8 cellular contexts compared by ENCODE assay signal in genomic region chr19:9309139-9309973, GRCh38. TPM values are rescaled to one million over a fixed set of nuclear protein-coding genes. Genes with fewer than 3 reads are reported as not detected.
DNase-seq lines count a peak whose midpoint lies in the region; ATAC-seq and TF ChIP-seq lines count a peak whose summit lies in the region.

TSS of gene ZNF699 (minus strand) at chr19:9309838. CDS start at chr19:9305119, 4,719 bp downstream.

- H2BK5ac ChIP-seq in IMR-90 (ENCODE audit: low read depth, low read length, poor library complexity, severe bottlenecking), result peak within 1 kb of the TSS; percentile 57

- H3K23ac ChIP-seq in IMR-90 (ENCODE audit: low read depth, low read length), result peak within 1 kb of the TSS; percentile 91

- H3K9me1 ChIP-seq in IMR-90 (ENCODE audit: insufficient read depth, low read length), result no peaks in the 10 kb centered on the region; the same call in 1 of the 2 replicates

- H3K27ac Mint-ChIP-seq in activated T-cell treated with anti-CD3 and anti-CD28 coated beads, Interleukin-2, amount 50 U/mL, for 24 hours, result peak within 1 kb of the TSS; percentile 99

- peak; percentile 89 for DNase-seq in DMS 273 treated with DMSO at 0.1 percent for 48 hours (lab: John Stamatoyannopoulos, UW)
- DNase-seq in IMR-90, result peak; percentile 96
- DNase-seq in OCI-LY7 (ENCODE audit: low spot score), result peak; percentile 99
- peak; percentile 98 for DNase-seq in activated T-cell treated with anti-CD3 and anti-CD28 coated beads, Interleukin-2, amount 50 U/mL, for 24 hours
- DNase-seq in stimulated activated CD8-positive, alpha-beta memory T cell treated with anti-CD3 and anti-CD28 coated beads, Interleukin-7, amount 100 ng/mL, for 1 hour (ENCODE audit: low read depth in 2 of 2), result peak; percentile 96

- BruUV-seq in IMR-90 (replicated peaks; lab: Mats Ljungman, UMichigan), result no TSS peak
- BruUV-seq in OCI-LY7 (replicated peaks; lab: Mats Ljungman, UMichigan), result TSS peak; percentile 75

- intact Hi-C loops in IMR-90 (cut with micrococcal nuclease) (loop anchor here (1.0 to 5.0 kb wide), 2 partner anchors 15 to 167 kb away; partner anchors contain the start of genes ZNF317 and ZNF559), OCI-LY7 (cut with micrococcal nuclease; ENCODE audit: unreplicated experiment) (loop anchor here (1.0 to 10.0 kb wide), 2 partner anchors 14 to 175 kb away; no protein-coding TSS in a partner anchor)

- H2AK9ac ChIP-seq in IMR-90 (replicated peaks; ENCODE audit: low read depth, low read length, poor library complexity), result peak within 1 kb of the TSS; percentile 81

- H3K79me1 ChIP-seq in IMR-90 (ENCODE audit: low read depth in 1 of 2, low read length in 2 of 2), result peaks cover 2 to 4% of the 10 kb centered on the region in 2 experiments; a peak in 1 of 4 replicates

- CTCF ChIA-PET in IMR-90 (lab: Yijun Ruan, JAX) (no interaction called here), OCI-LY7 (lab: Charles Lee; ENCODE audit: unreplicated experiment) (interaction anchor here (0.6 kb wide), 1 partner anchor 494 kb away, joined by 3 read pairs; no protein-coding TSS in a partner anchor)

- peak; percentile 88 for ATAC-seq in GM21529 (IDR thresholded peaks at IDR 0.05; ENCODE audit: unreplicated experiment)
- peak; percentile 92 for ATAC-seq in IMR-90 (ENCODE audit: low read depth)
- ATAC-seq in esophagus mucosa, result peak; percentile 98

- peak within 1 kb of the TSS; percentile 91 for H4K91ac ChIP-seq in IMR-90 (ENCODE audit: insufficient read depth, low read depth, low read length)

- peaks cover 17% of the 10 kb centered on the region for H3K9me3 Mint-ChIP-seq in activated T-cell treated with anti-CD3 and anti-CD28 coated beads, Interleukin-2, amount 50 U/mL, for 24 hours

- no peaks in the 10 kb centered on the region for H3K9me2 ChIP-seq in OCI-LY7 (ENCODE audit: insufficient read depth, low read length)

- H3K27me3 Mint-ChIP-seq in activated T-cell treated with anti-CD3 and anti-CD28 coated beads, Interleukin-2, amount 50 U/mL, for 24 hours, result no peaks in the 10 kb centered on the region

- H3K4me2 ChIP-seq in IMR-90 (ENCODE audit: low read depth, low read length), result peak within 1 kb of the TSS; percentile 91
- H3K4me2 ChIP-seq in OCI-LY7 (ENCODE audit: low read length), result peak within 1 kb of the TSS; percentile 68

- TF ChIP-seq RAD21 in IMR-90 (IDR thresholded peaks at IDR 0.05; ENCODE audit: low read length), result no peak

- H3K9me3 ChIP-seq in IMR-90 (ENCODE audit: control insufficient read depth, insufficient read depth, low read length) (peaks cover under 1% of the 10 kb centered on the region; the same call in 1 of the 2 replicates), OCI-LY7 (ENCODE audit: low read length) (peaks cover 6% of the 10 kb centered on the region; the same call in 1 of the 2 replicates), muscle layer of colon (ENCODE audit: low read length) (no peaks in the 10 kb centered on the region)

- peak within 1 kb of the TSS; percentile 91 for H2BK120ac ChIP-seq in IMR-90 (ENCODE audit: low read depth, low read length)

- H2AFZ ChIP-seq in IMR-90 (replicated peaks; ENCODE audit: low read length, poor library complexity) (peak within 1 kb of the TSS; percentile 99), OCI-LY7 (ENCODE audit: low read length) (peak within 1 kb of the TSS; percentile 97)

- in situ Hi-C loops in IMR-90 (cut with MboI; ENCODE audit: low sequenced_read_pairs), result no loop called here

- H3K36me3 Mint-ChIP-seq in activated T-cell treated with anti-CD3 and anti-CD28 coated beads, Interleukin-2, amount 50 U/mL, for 24 hours (ENCODE audit: low read depth), result peaks cover 44% of the 10 kb centered on the region

- peak within 1 kb of the TSS; percentile 73; the same call in 1 of the 2 replicates for H2BK20ac ChIP-seq in IMR-90 (ENCODE audit: low read depth, low read length)

- peak within 1 kb of the TSS; percentile 91 for H3K4me3 Mint-ChIP-seq in activated T-cell treated with anti-CD3 and anti-CD28 coated beads, Interleukin-2, amount 50 U/mL, for 24 hours

- H3K4me1 Mint-ChIP-seq in activated T-cell treated with anti-CD3 and anti-CD28 coated beads, Interleukin-2, amount 50 U/mL, for 24 hours (ENCODE audit: low read depth), result peaks cover 27% of the 10 kb centered on the region

- peak within 1 kb of the TSS; percentile 63 for H3K56ac ChIP-seq in IMR-90 (ENCODE audit: extremely low read depth, insufficient read depth, low read length)

- peak within 1 kb of the TSS; percentile 55 for H4K5ac ChIP-seq in IMR-90 (ENCODE audit: low read depth, low read length)

- H3K27me3 ChIP-seq in IMR-90 (ENCODE audit: control insufficient read depth, insufficient read depth, low read length) (no peaks in the 10 kb centered on the region), muscle layer of colon (ENCODE audit: control insufficient read depth in 1 of 2, insufficient read depth in 2 of 2, low read length in 2 of 2) (no peaks in the 10 kb centered on the region)

- POLR2A ChIA-PET in IMR-90 (lab: Charles Lee; ENCODE audit: unreplicated experiment) (no interaction called here), OCI-LY7 (lab: Charles Lee) (no interaction called here)

- no peak within 1 kb of the TSS for H2AK5ac ChIP-seq in IMR-90 (ENCODE audit: low read depth, low read length)

- peak within 1 kb of the TSS; percentile 78 to 92 for H4K8ac ChIP-seq in IMR-90 (ENCODE audit: low read depth in 2 of 2, low read length in 2 of 2)

- peak within 1 kb of the TSS; percentile 84 for H3K4ac ChIP-seq in IMR-90 (ENCODE audit: low read depth, low read length)

- peak within 1 kb of the TSS; percentile 53; the same call in 1 of the 3 replicates for H2BK15ac ChIP-seq in IMR-90 (ENCODE audit: low read depth, low read length)

- dilution Hi-C loops in IMR-90 (cut with HindIII; ENCODE audit: low sequenced_read_pairs, unreplicated experiment), result no loop called here

- no peaks in the 10 kb centered on the region for H4K20me1 ChIP-seq in IMR-90 (ENCODE audit: insufficient read depth, low read length)
- H4K20me1 ChIP-seq in OCI-LY7 (ENCODE audit: insufficient read depth, low read length), result no peaks in the 10 kb centered on the region

- H3K18ac ChIP-seq in IMR-90 (ENCODE audit: low read depth, low read length), result peak within 1 kb of the TSS; percentile 62

- H3K27ac ChIP-seq in IMR-90 (ENCODE audit: insufficient read depth, low read length) (peak within 1 kb of the TSS; percentile 86), OCI-LY7 (ENCODE audit: low read depth, low read length, poor library complexity, severe bottlenecking) (peak within 1 kb of the TSS; percentile 69), muscle layer of colon (ENCODE audit: low read depth, low read length) (peak within 1 kb of the TSS; percentile 83)

- peak within 1 kb of the TSS; percentile 62 for H3K14ac ChIP-seq in IMR-90 (replicated peaks; ENCODE audit: low read depth, low read length)

- H3K36me3 ChIP-seq in IMR-90 (ENCODE audit: control insufficient read depth, insufficient read depth, low read length), result peaks cover 2% of the 10 kb centered on the region
- peaks cover 5% of the 10 kb centered on the region for H3K36me3 ChIP-seq in OCI-LY7 (ENCODE audit: insufficient read depth, low read length)
- H3K36me3 ChIP-seq in muscle layer of colon (ENCODE audit: insufficient read depth, low read length), result peaks cover 7% of the 10 kb centered on the region

- TF ChIP-seq POLR2A in IMR-90 (IDR thresholded peaks at IDR 0.05; ENCODE audit: low read depth, low read length), result peak; percentile 81

- H3K79me2 ChIP-seq in OCI-LY7 (ENCODE audit: insufficient read depth, low read depth, low read length), result peaks cover 9% of the 10 kb centered on the region; the same call in 1 of the 2 replicates

- WGBS in IMR-90 (ENCODE audit: extremely low coverage in 2 of 2, insufficient read length in 1 of 2), 2 experiments, result 0% methylated on average over 15 of the region's 63 CpGs; no CpG with 5 or more reads in 1 of the 2 experiments

- no peak for TF ChIP-seq CTCF in IMR-90 (conservative IDR thresholded peaks at IDR 0.05; ENCODE audit: low read depth, low read length)
- TF ChIP-seq CTCF in OCI-LY7 (conservative IDR thresholded peaks at IDR 0.05; ENCODE audit: low read length), result no peak

- H3K4me3 ChIP-seq in IMR-90 (ENCODE audit: insufficient read depth, low read depth, low read length) (peak within 1 kb of the TSS; percentile 94), OCI-LY7 (ENCODE audit: low read depth, low read length, poor library complexity, severe bottlenecking) (peak within 1 kb of the TSS; percentile 80), muscle layer of colon (ENCODE audit: low read depth in 1 of 2, low read length in 2 of 2) (peak within 1 kb of the TSS; percentile 76 to 99)

- 0 out of 2 replicates have a peak, but pooled peaks cover 2% of the 10 kb centered on the region for H3K4me1 ChIP-seq in IMR-90 (ENCODE audit: control insufficient read depth, insufficient read depth, low read length)
- H3K4me1 ChIP-seq in OCI-LY7 (ENCODE audit: insufficient read depth, low read length, poor library complexity, severe bottlenecking), result peaks cover 12% of the 10 kb centered on the region
- peaks cover 6% of the 10 kb centered on the region for H3K4me1 ChIP-seq in muscle layer of colon (ENCODE audit: insufficient read depth, low read length)

- H3K9ac ChIP-seq in IMR-90 (ENCODE audit: low read depth, low read length) (peak within 1 kb of the TSS; percentile 80), muscle layer of colon (ENCODE audit: low read length) (peak within 1 kb of the TSS; percentile 82)

TF ChIP-seq in IMR-90, 13 proteins besides CTCF, POLR2A, EP300 and RAD21:
- TF ChIP-seq MXI1 (IDR thresholded peaks at IDR 0.05; ENCODE audit: borderline replicate concordance, low read depth, low read length) (peak; percentile 46; the same call in 1 of the 2 replicates), USF2 (IDR thresholded peaks at IDR 0.05; ENCODE audit: low read depth, low read length) (no peak)

RNA-seq across cellular contexts. Expression of gene ZNF699, which starts in this region (rescaled TPM):
- total RNA-seq in IMR-90 (2012; rRNA removed) (7.2 and 7.3 TPM in 2 replicates), OCI-LY7 (2022) (7.8 and 9.0 TPM in 2 replicates), esophagus mucosa (3.5 TPM)
- polyA plus RNA-seq in IMR-90 (2012; rRNA removed), result 1.3 and 1.5 TPM in 2 replicates
- polyA plus RNA-seq in IMR-90 (2012; cell fraction: cytosol; rRNA removed), result 0.84 and 2.7 TPM in 2 replicates
- 4.9 and 6.5 TPM in 2 replicates for polyA plus RNA-seq in IMR-90 (2012; cell fraction: nucleus; rRNA removed; ENCODE audit: low replicate concordance)
- total RNA-seq in OCI-LY7 (2014; rRNA removed; shearing (Covaris generic)), result 8.2 and 9.7 TPM in 2 replicates

Comparison
In these comparisons a context has a peak if more than half of its experiments do, and no peak if none do; other contexts are left out.
1. Peak in every context shown above with its lines: DNase-seq, ATAC-seq, H3K4me3 ChIP-seq and H3K27ac ChIP-seq.